1 cellular context compared by ENCODE assay signal in genomic region chr1:228452194-228453021, GRCh38.
TF ChIP-seq lines count a peak whose summit lies in the region.

No MANE protein-coding gene starts in this region.

TF ChIP-seq in K562, 482 proteins besides CTCF, POLR2A, EP300 and RAD21 (continued from another document and continues in another):
- TF ChIP-seq GTF3C2 (IDR thresholded peaks at IDR 0.05; ENCODE audit: borderline replicate concordance, extremely low read depth, insufficient read length) (no peak), NFIX (CRISPR knock-in tag; IDR thresholded peaks at IDR 0.05; ENCODE audit: low read depth) (no peak), NR2F6 (CRISPR knock-in tag; IDR thresholded peaks at IDR 0.05) (peak; percentile 92), DPF2 (IDR thresholded peaks at IDR 0.05) (peak; percentile 98), NFXL1 (CRISPR knock-in tag; IDR thresholded peaks at IDR 0.05) (peak; percentile 42; the same call in 1 of the 2 replicates), KAT2B (IDR thresholded peaks at IDR 0.05; ENCODE audit: low read depth, low read length) (no peak), ELF1 (tag; IDR thresholded peaks at IDR 0.05) (no peak), ZBTB5 (IDR thresholded peaks at IDR 0.05) (0 out of 2 replicates have a peak, but pooled peaks have one; percentile 65), FOSL1 (tag; conservative IDR thresholded peaks at IDR 0.05) (peak; percentile 100), PTBP1 (IDR thresholded peaks at IDR 0.05; ENCODE audit: low read depth, low read length) (no peak), CSDE1 (IDR thresholded peaks at IDR 0.05) (no peak), OTX1 (CRISPR knock-in tag; IDR thresholded peaks at IDR 0.05) (peak; percentile 96), ZNF12 (CRISPR knock-in tag; IDR thresholded peaks at IDR 0.05) (no peak), HNRNPLL (IDR thresholded peaks at IDR 0.05; ENCODE audit: low read depth, low read length, poor library complexity, severe bottlenecking) (no peak), ZFP1 (CRISPR knock-in tag; IDR thresholded peaks at IDR 0.05) (no peak), RREB1 (CRISPR knock-in tag; IDR thresholded peaks at IDR 0.05) (no peak), CEBPB (tag; IDR thresholded peaks at IDR 0.05) (no peak), BHLHE40 (IDR thresholded peaks at IDR 0.05; ENCODE audit: low read length) (peak; percentile 55), SETDB1 (IDR thresholded peaks at IDR 0.05; ENCODE audit: low read length) (peak; percentile 89), NFATC3 (IDR thresholded peaks at IDR 0.05) (no peak), HMG20B (CRISPR knock-in tag; IDR thresholded peaks at IDR 0.05) (no peak), USF2 (CRISPR knock-in tag; IDR thresholded peaks at IDR 0.05) (no peak), EZH2 (IDR thresholded peaks at IDR 0.05; ENCODE audit: borderline replicate concordance, low read depth, low read length) (no peak), HOXB6 (CRISPR knock-in tag; IDR thresholded peaks at IDR 0.05; ENCODE audit: borderline replicate concordance) (no peak), STAT6 (CRISPR knock-in tag; IDR thresholded peaks at IDR 0.05) (no peak), MYNN (IDR thresholded peaks at IDR 0.05) (peak; percentile 55), MYNN (CRISPR knock-in tag; IDR thresholded peaks at IDR 0.05) (no peak), RFX5 (IDR thresholded peaks at IDR 0.05; ENCODE audit: low read depth, low read length) (no peak), CHD2 (IDR thresholded peaks at IDR 0.05; ENCODE audit: low read depth, low read length) (no peak), ADNP (tag; IDR thresholded peaks at IDR 0.05) (no peak), ZKSCAN1 (IDR thresholded peaks at IDR 0.05; ENCODE audit: low read depth, low read length) (no peak), C11orf30 (IDR thresholded peaks at IDR 0.05; ENCODE audit: low read depth) (peak; percentile 88), SOX6 (IDR thresholded peaks at IDR 0.05) (peak; percentile 48; the same call in 1 of the 2 replicates), XRCC3 (IDR thresholded peaks at IDR 0.05) (no peak), TAF7 (tag; IDR thresholded peaks at IDR 0.05) (no peak), ATF4 (CRISPR knock-in tag; IDR thresholded peaks at IDR 0.05) (no peak), ETV5 (CRISPR knock-in tag; IDR thresholded peaks at IDR 0.05; ENCODE audit: low read depth) (peak; percentile 35; the same call in 1 of the 2 replicates), TCFL5 (CRISPR knock-in tag; conservative IDR thresholded peaks at IDR 0.05) (no peak), ZNF76 (CRISPR knock-in tag; IDR thresholded peaks at IDR 0.05; ENCODE audit: borderline replicate concordance) (no peak), MCM3 (IDR thresholded peaks at IDR 0.05) (no peak), ZNF232 (CRISPR knock-in tag; IDR thresholded peaks at IDR 0.05) (no peak), ZNF324 (CRISPR knock-in tag; IDR thresholded peaks at IDR 0.05) (no peak), CREBBP (IDR thresholded peaks at IDR 0.05; ENCODE audit: low read depth, low read length) (no peak), HDAC8 (tag; IDR thresholded peaks at IDR 0.05) (peak; percentile 31; the same call in 1 of the 2 replicates), TRIM25 (IDR thresholded peaks at IDR 0.05; ENCODE audit: borderline replicate concordance) (no peak), ZSCAN32 (CRISPR knock-in tag; IDR thresholded peaks at IDR 0.05) (no peak), ZNF121 (CRISPR knock-in tag; conservative IDR thresholded peaks at IDR 0.05) (no peak), KLF1 (tag; IDR thresholded peaks at IDR 0.05) (peak; percentile 14; the same call in 1 of the 2 replicates), SMAD2 (IDR thresholded peaks at IDR 0.05; ENCODE audit: low read depth, low read length) (no peak), POLR2G (IDR thresholded peaks at IDR 0.05; ENCODE audit: low read depth, low read length) (peak; percentile 78), SMARCB1 (IDR thresholded peaks at IDR 0.05; ENCODE audit: insufficient read length, low read depth) (no peak), GATAD2B (IDR thresholded peaks at IDR 0.05; ENCODE audit: borderline replicate concordance) (peak; percentile 49; the same call in 1 of the 2 replicates)
